In the genomic region with DNA sequence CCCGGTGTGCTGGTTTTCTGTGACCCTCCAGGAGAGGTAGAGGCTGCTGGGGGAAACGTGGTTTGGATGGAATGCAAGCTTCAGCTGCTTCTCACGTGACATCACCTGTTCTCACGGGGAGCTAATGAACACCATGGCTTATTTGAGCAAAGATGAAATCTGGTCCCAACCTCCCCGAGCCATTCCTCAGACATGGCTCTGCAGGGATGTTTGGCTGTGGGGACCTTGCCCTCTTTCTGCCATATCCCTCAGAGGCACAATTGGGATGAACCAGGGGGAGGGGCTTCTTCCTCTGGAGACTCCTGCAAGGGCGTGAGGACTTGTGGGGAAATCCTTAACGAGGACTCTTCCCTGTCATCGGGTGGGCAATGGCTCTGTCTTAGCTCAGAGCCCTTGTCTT, we compare ENCODE assay signal across 32 cellular contexts.
"Had no signal": no experiment of that assay in that cellular context is flagged by ENCODE, and none has a peak within 500 bp of the region (broad histone marks: within the 10 kb centered on the region; RNA-seq: fewer than 3 reads in every experiment).

No MANE protein-coding gene starts in this region.

- H3K27me3 ChIP-seq: brain microvascular endothelial cell had no signal

- H3K36me3 Mint-ChIP-seq: activated CD4-positive, alpha-beta memory T cell treated with anti-CD3 and anti-CD28 coated beads for 36 hours; activated naive CD8-positive, alpha-beta T cell; T-cell had no signal

- ATAC-seq: activated CD4-positive, alpha-beta T cell treated with anti-CD3 and anti-CD28 coated beads for 36 hours; activated CD8-positive, alpha-beta T cell treated with anti-CD3 and anti-CD28 coated beads, Interleukin-2, amount 10 ng/mL, durations not matched to agents 7 days and 5 days; activated T-cell treated with anti-CD3 and anti-CD28 coated beads, Interleukin-2, amount 50 U/mL, for 4 hours; activated T-helper 17 cell treated with anti-CD3 and anti-CD28 coated beads, Interleukin-2, amount 50 U/mL, for 72 hours; effector memory CD8-positive, alpha-beta T cell; esophagus mucosa; T-cell had no signal

- H3K36me3 ChIP-seq: brain microvascular endothelial cell had no signal

- H3K4me3 Mint-ChIP-seq: activated CD4-positive, alpha-beta memory T cell treated with anti-CD3 and anti-CD28 coated beads for 36 hours; activated CD4-positive, alpha-beta T cell treated with anti-CD3 and anti-CD28 coated beads for 36 hours; activated CD4-positive, alpha-beta T cell treated with anti-CD3 and anti-CD28 coated beads, Interleukin-2, amount 10 ng/mL, durations not matched to agents 24 days and 14 days; activated CD8-positive, alpha-beta T cell treated with anti-CD3 and anti-CD28 coated beads, Interleukin-2, amount 10 ng/mL, durations not matched to agents 7 days and 5 days; activated naive CD8-positive, alpha-beta T cell; activated T-cell treated with anti-CD3 and anti-CD28 coated beads, Interleukin-2, amount 50 U/mL, for 4 hours; activated T-helper 17 cell treated with anti-CD3 and anti-CD28 coated beads, Interleukin-2, amount 50 U/mL, for 72 hours; effector memory CD8-positive, alpha-beta T cell; T-cell; T-helper 1 cell treated with Interleukin-12 subunit alpha and Interleukin-12 subunit beta and Interleukin-4 antibody, amounts not matched to agents 30 μg/mL and 1 μg/mL, for 36 hours had no signal

- H3K4me1 Mint-ChIP-seq: activated CD4-positive, alpha-beta T cell treated with anti-CD3 and anti-CD28 coated beads for 36 hours; activated CD4-positive, alpha-beta T cell treated with anti-CD3 and anti-CD28 coated beads, Interleukin-2, amount 10 ng/mL, durations not matched to agents 24 days and 14 days; activated T-helper 17 cell treated with anti-CD3 and anti-CD28 coated beads, Interleukin-2, amount 50 U/mL, for 72 hours; T-cell had no signal

- FAIRE-seq: astrocyte, colon, endometrium, endothelial cell of umbilical vein, frontal cortex had no signal

- H3K27me3 Mint-ChIP-seq: activated CD4-positive, alpha-beta memory T cell treated with anti-CD3 and anti-CD28 coated beads for 36 hours; activated CD4-positive, alpha-beta T cell treated with anti-CD3 and anti-CD28 coated beads for 36 hours; activated CD4-positive, alpha-beta T cell treated with anti-CD3 and anti-CD28 coated beads, Interleukin-2, amount 10 ng/mL, durations not matched to agents 24 days and 14 days; activated naive CD8-positive, alpha-beta T cell; activated T-helper 17 cell treated with anti-CD3 and anti-CD28 coated beads, Interleukin-2, amount 50 U/mL, for 72 hours; effector memory CD8-positive, alpha-beta T cell had no signal

- DNase-seq: activated CD4-positive, alpha-beta memory T cell treated with anti-CD3 and anti-CD28 coated beads for 36 hours; activated CD4-positive, alpha-beta T cell treated with anti-CD3 and anti-CD28 coated beads for 36 hours; activated CD4-positive, alpha-beta T cell treated with anti-CD3 and anti-CD28 coated beads, Interleukin-2, amount 10 ng/mL, durations not matched to agents 24 days and 14 days; activated CD4-positive, CD25-positive, alpha-beta regulatory T cell; activated CD4-positive, CD25-positive, alpha-beta regulatory T cell treated with anti-CD3 and anti-CD28 coated beads, Interleukin-2, amount 50 U/mL, for 72 hours; activated CD8-positive, alpha-beta T cell treated with anti-CD3 and anti-CD28 coated beads, Interleukin-2, amount 10 ng/mL, durations not matched to agents 7 days and 5 days; activated effector memory CD4-positive, alpha-beta T cell treated with Interleukin-2 at 50 U/mL for 16 hours; activated gamma-delta T cell treated with Interleukin-2 at 50 U/mL for 16 hours; activated naive CD4-positive, alpha-beta T cell treated with anti-CD3 and anti-CD28 coated beads, Interleukin-2, amount 50 U/mL, for 16 hours; activated naive CD4-positive, alpha-beta T cell treated with Interleukin-2 at 50 U/mL for 16 hours; activated T-cell treated with anti-CD3 and anti-CD28 coated beads, Interleukin-2, amount 50 U/mL, for 4 hours; amniotic stem cell; anterior cingulate cortex; brain microvascular endothelial cell; caudate nucleus; cortex of kidney; dermis blood vessel endothelial cell; effector CD4-positive, alpha-beta T cell; effector memory CD8-positive, alpha-beta T cell; foreskin fibroblast; SW 1271; T-cell; T1000 had no signal

- H3K9me3 Mint-ChIP-seq: activated CD4-positive, alpha-beta T cell treated with anti-CD3 and anti-CD28 coated beads, Interleukin-2, amount 10 ng/mL, durations not matched to agents 24 days and 14 days; activated T-cell treated with anti-CD3 and anti-CD28 coated beads, Interleukin-2, amount 50 U/mL, for 4 hours; activated T-helper 17 cell treated with anti-CD3 and anti-CD28 coated beads, Interleukin-2, amount 50 U/mL, for 72 hours; effector memory CD8-positive, alpha-beta T cell; T-cell; T-helper 1 cell treated with Interleukin-12 subunit alpha and Interleukin-12 subunit beta and Interleukin-4 antibody, amounts not matched to agents 30 μg/mL and 1 μg/mL, for 36 hours had no signal

- H3K27ac Mint-ChIP-seq: activated CD4-positive, alpha-beta memory T cell treated with anti-CD3 and anti-CD28 coated beads for 36 hours; activated CD4-positive, alpha-beta T cell treated with anti-CD3 and anti-CD28 coated beads for 36 hours; activated CD4-positive, alpha-beta T cell treated with anti-CD3 and anti-CD28 coated beads, Interleukin-2, amount 10 ng/mL, durations not matched to agents 24 days and 14 days; activated CD8-positive, alpha-beta T cell treated with anti-CD3 and anti-CD28 coated beads, Interleukin-2, amount 10 ng/mL, durations not matched to agents 7 days and 5 days; activated naive CD8-positive, alpha-beta T cell; activated T-helper 17 cell treated with anti-CD3 and anti-CD28 coated beads, Interleukin-2, amount 50 U/mL, for 72 hours; effector memory CD8-positive, alpha-beta T cell; T-cell; T-helper 1 cell treated with Interleukin-12 subunit alpha and Interleukin-12 subunit beta and Interleukin-4 antibody, amounts not matched to agents 30 μg/mL and 1 μg/mL, for 36 hours had no signal
